In genomic region chr10:124152139-124152780, GRCh38 we compare ENCODE assay signal across 8 cellular contexts. TPM values are rescaled to one million over a fixed set of nuclear protein-coding genes. Genes with fewer than 3 reads are reported as not detected.
DNase-seq lines count a peak whose midpoint lies in the region; ATAC-seq and TF ChIP-seq lines count a peak whose summit lies in the region.

No MANE protein-coding gene starts in this region.

- ATAC-seq in RWPE2 (ENCODE audit: low read depth) = peak; percentile 79
- ATAC-seq in heart right ventricle = peak in 7 of 8 donors; percentile 29 to 77 (median 49)
- no peak for ATAC-seq in GM18867 (IDR thresholded peaks at IDR 0.05; ENCODE audit: unreplicated experiment)

- H3K27ac ChIP-seq in RWPE2 (ENCODE audit: poor library complexity, severe bottlenecking) (peak overlapping the region; percentile 96), heart right ventricle (peak overlapping the region in 7 of 10 donors; percentile 25 to 85 (median 55))

- H3K4me3 ChIP-seq in RWPE2 (ENCODE audit: severe bottlenecking) (no peak overlapping the region), heart right ventricle (no peak overlapping the region), skeletal muscle satellite cell (ENCODE audit: low read length) (peak overlapping the region; percentile 35)

- H3K36me3 ChIP-seq in RWPE2 (ENCODE audit: low read depth) (no peaks in the 10 kb centered on the region), heart right ventricle (no peaks in the 10 kb centered on the region), skeletal muscle satellite cell (ENCODE audit: insufficient read depth, low read length) (no peaks in the 10 kb centered on the region)

- no peaks in the 10 kb centered on the region for H3K27me3 ChIP-seq in RWPE2 (ENCODE audit: insufficient read depth, poor library complexity, severe bottlenecking)
- H3K27me3 ChIP-seq in heart right ventricle = no peaks in the 10 kb centered on the region
- no peaks in the 10 kb centered on the region for H3K27me3 ChIP-seq in skeletal muscle satellite cell (ENCODE audit: control insufficient read depth, insufficient read depth, low read length)

- peak overlapping the region; percentile 71 for H3K9ac ChIP-seq in skeletal muscle satellite cell (ENCODE audit: low read depth, low read length)

- no peak for TF ChIP-seq CTCF in RWPE2 (IDR thresholded peaks at IDR 0.05; ENCODE audit: poor library complexity, severe bottlenecking)
- TF ChIP-seq CTCF in heart right ventricle (IDR thresholded peaks at IDR 0.05) = no peak

- 58 to 66% methylated on average over 25 of the region's 25 CpGs for WGBS in heart right ventricle, 2 donors

- no peaks in the 10 kb centered on the region for H3K9me3 ChIP-seq in RWPE2 (ENCODE audit: severe bottlenecking)
- no peaks in the 10 kb centered on the region for H3K9me3 ChIP-seq in heart right ventricle
- no peaks in the 10 kb centered on the region for H3K9me3 ChIP-seq in skeletal muscle satellite cell (replicated peaks; ENCODE audit: low read length)

- DNase-seq in GOT3 (lab: John Stamatoyannopoulos, UW) (peak; percentile 63), RWPE2 (ENCODE audit: low spot score) (peak; percentile 82), heart right ventricle (peak; percentile 41 to 59), SK-N-DZ (ENCODE audit: low spot score) (no peak), MV-4-11 (lab: John Stamatoyannopoulos, UW) (no peak), NOMO-1 (lab: John Stamatoyannopoulos, UW; ENCODE audit: unreplicated experiment in 2 of 2) (no peak)

- H3K4me2 ChIP-seq in skeletal muscle satellite cell (ENCODE audit: low read length) = peak overlapping the region; percentile 63

- peaks cover 18% of the 10 kb centered on the region for H3K4me1 ChIP-seq in RWPE2 (ENCODE audit: insufficient read depth, poor library complexity, severe bottlenecking)
- peaks cover 14 to 76% (median 60%) of the 10 kb centered on the region in 9 donors for H3K4me1 ChIP-seq in heart right ventricle
- peaks cover 55% of the 10 kb centered on the region for H3K4me1 ChIP-seq in skeletal muscle satellite cell (ENCODE audit: control insufficient read depth, insufficient read depth, low read length)

- intact Hi-C loops in heart right ventricle (cut with DNase I) = no loop called here

RNA-seq across cellular contexts. Expression of gene CHST15, which starts 58.9 kb away (rescaled TPM):
- total RNA-seq in heart right ventricle = 10 to 100 TPM in 1 of 10 donors, 1 to 10 TPM in 9; 3.8 to 16.7 (median 5.1) TPM
- 1 to 10 TPM; 1.3 to 2.3 TPM for polyA plus RNA-seq in heart right ventricle
- total RNA-seq in skeletal muscle satellite cell (2012; rRNA removed) = 1.3 and 3.1 TPM in 2 replicates
- polyA plus RNA-seq in SK-N-DZ (2014; cell fraction: cytosol; rRNA removed) = 21.7 and 24.0 TPM in 2 replicates
- polyA plus RNA-seq in SK-N-DZ (2014; cell fraction: nucleus; rRNA removed) = 25.8 and 46.5 TPM in 2 replicates

Comparison
In these comparisons a context has a peak if more than half of its experiments do, and no peak if none do; other contexts are left out.
1. DNase-seq: peak in GOT3 (single experiment), RWPE2 (single experiment) and heart right ventricle (2 of 2); none in SK-N-DZ (single experiment), MV-4-11 (single experiment) and NOMO-1 (0 of 2).